Comparison of ENCODE assay signal across 8 cellular contexts in genomic region chr2:218659988-218660358, GRCh38. TPM values are rescaled to one million over a fixed set of nuclear protein-coding genes. Genes with fewer than 3 reads are reported as not detected.
DNase-seq lines count a peak whose midpoint lies in the region; ATAC-seq and TF ChIP-seq lines count a peak whose summit lies in the region.

No MANE protein-coding gene starts in this region.

- no peaks in the 10 kb centered on the region for H3K9me3 ChIP-seq in Loucy (ENCODE audit: insufficient read depth, low read depth, low read length)
- H3K9me3 ChIP-seq in duodenal mucosa (ENCODE audit: control insufficient read depth in 1 of 2, low read length in 2 of 2), result no peaks in the 10 kb centered on the region

- no peaks in the 10 kb centered on the region for H3K9me2 ChIP-seq in Loucy (replicated peaks; ENCODE audit: low read depth, low read length)

- no peaks in the 10 kb centered on the region for H3F3A ChIP-seq in Loucy (ENCODE audit: low read depth)

- H3K4me3 ChIP-seq in BJ (ENCODE audit: low read depth, low read length) (peak overlapping the region; percentile 89), Loucy (ENCODE audit: low read length, poor library complexity, severe bottlenecking) (peak overlapping the region; percentile 96), duodenal mucosa (ENCODE audit: low read depth in 1 of 2, low read length in 2 of 2) (peak overlapping the region; percentile 91 to 93)

- POLR2A ChIA-PET in BJ (lab: Charles Lee) (interaction anchor here (0.6 to 0.9 kb wide), 4 partner anchors 28 to 187 kb away, joined by 3 to 6 read pairs (median 5); no protein-coding TSS in a partner anchor), HEK293T (lab: Yijun Ruan, JAX) (interaction anchor here (0.8 to 2.8 kb wide), 10 partner anchors 9 to 387 kb away, joined by 3 to 39 read pairs (median 4); partner anchors contain the start of genes RNF25 and STK36)

- CTCF ChIA-PET in BJ (lab: Yijun Ruan, JAX), result interaction anchor here (0.9 to 3.4 kb wide), 11 partner anchors 10 to 191 kb away, joined by 3 to 33 read pairs (median 8); partner anchors contain the start of genes PLCD4, RNF25, STK36 and TTLL4
- CTCF ChIA-PET in HEK293T (lab: Yijun Ruan, JAX), result interaction anchor here (0.9 to 2.0 kb wide), 7 partner anchors 12 to 327 kb away, joined by 4 to 7 read pairs (median 4); partner anchors contain the start of genes RNF25, STK36 and TTLL4

- H2AFZ ChIP-seq in Loucy (ENCODE audit: low read length), result peak overlapping the region; percentile 98

- peaks cover 4% of the 10 kb centered on the region for H4K20me1 ChIP-seq in Loucy (ENCODE audit: insufficient read depth, low read length, poor library complexity, severe bottlenecking)

- H3K79me2 ChIP-seq in Loucy (ENCODE audit: insufficient read depth, low read length), result peaks cover 35% of the 10 kb centered on the region

- no peak overlapping the region for H3K27ac ChIP-seq in duodenal mucosa (ENCODE audit: low read depth, low read length)

- H3K27me3 ChIP-seq in BJ (ENCODE audit: control insufficient read depth, insufficient read depth, low read length) (no peaks in the 10 kb centered on the region), Loucy (ENCODE audit: insufficient read depth, low read length, poor library complexity, severe bottlenecking) (no peaks in the 10 kb centered on the region), duodenal mucosa (ENCODE audit: control insufficient read depth in 1 of 2, insufficient read depth in 2 of 2, low read length in 2 of 2) (no peaks in the 10 kb centered on the region)

- TF ChIP-seq CTCF in BJ (IDR thresholded peaks at IDR 0.05; ENCODE audit: insufficient read depth, low read depth, low read length), result no peak
- no peak for TF ChIP-seq CTCF in Loucy (conservative IDR thresholded peaks at IDR 0.05; ENCODE audit: low read length)

- H3K4me1 Mint-ChIP-seq in natural killer cell treated with Interleukin-12 subunit alpha and Interleukin-12 subunit beta and Interleukin-15 and Interleukin-18, amount 100 ng/mL, for 72 hours (ENCODE audit: low read depth in 2 of 2), result peaks cover 32 to 36% of the 10 kb centered on the region in 2 donors

- peak overlapping the region; percentile 85 for H3K4me2 ChIP-seq in Loucy (ENCODE audit: low read depth, low read length, poor library complexity, severe bottlenecking)

- H3K4me1 ChIP-seq in Loucy (ENCODE audit: insufficient read depth, low read length, poor library complexity, severe bottlenecking) (peaks cover 17% of the 10 kb centered on the region), duodenal mucosa (ENCODE audit: control insufficient read depth in 1 of 2, insufficient read depth in 2 of 2, low read length in 2 of 2) (peaks cover 7 to 8% of the 10 kb centered on the region in 2 donors)

- no peaks in the 10 kb centered on the region for H3K9me3 Mint-ChIP-seq in natural killer cell treated with Interleukin-12 subunit alpha and Interleukin-12 subunit beta and Interleukin-15 and Interleukin-18, amount 100 ng/mL, for 72 hours

- no peaks in the 10 kb centered on the region for H3K27me3 Mint-ChIP-seq in natural killer cell treated with Interleukin-12 subunit alpha and Interleukin-12 subunit beta and Interleukin-15 and Interleukin-18, amount 100 ng/mL, for 72 hours

- H3K36me3 ChIP-seq in BJ (ENCODE audit: control insufficient read depth, insufficient read depth, low read length), result peaks cover 28% of the 10 kb centered on the region
- H3K36me3 ChIP-seq in Loucy (ENCODE audit: insufficient read depth, low read length), result peaks cover 35% of the 10 kb centered on the region; the same call in 1 of the 2 replicates
- H3K36me3 ChIP-seq in duodenal mucosa (ENCODE audit: control insufficient read depth in 1 of 2, insufficient read depth in 2 of 2, low read length in 2 of 2), result peaks cover 24 to 45% of the 10 kb centered on the region in 2 donors

- peak overlapping the region; percentile 93 for H3K4me3 Mint-ChIP-seq in natural killer cell treated with Interleukin-12 subunit alpha and Interleukin-12 subunit beta and Interleukin-15 and Interleukin-18, amount 100 ng/mL, for 72 hours

- H3K9ac ChIP-seq in Loucy (ENCODE audit: low read depth, low read length, poor library complexity, severe bottlenecking) (peak overlapping the region; percentile 81), duodenal mucosa (ENCODE audit: low read depth in 1 of 2, low read length in 2 of 2) (peak overlapping the region; percentile 62 to 89)

- H3K36me3 Mint-ChIP-seq in natural killer cell treated with Interleukin-12 subunit alpha and Interleukin-12 subunit beta and Interleukin-15 and Interleukin-18, amount 100 ng/mL, for 72 hours, result peaks cover 16% of the 10 kb centered on the region

- peak overlapping the region; percentile 58 to 84 for H3K27ac Mint-ChIP-seq in natural killer cell treated with Interleukin-12 subunit alpha and Interleukin-12 subunit beta and Interleukin-15 and Interleukin-18, amount 100 ng/mL, for 72 hours

- no peak for ATAC-seq in natural killer cell treated with Interleukin-12 subunit alpha and Interleukin-12 subunit beta and Interleukin-15 and Interleukin-18, amount 100 ng/mL, for 72 hours
- ATAC-seq in GM18867 (IDR thresholded peaks at IDR 0.05; ENCODE audit: unreplicated experiment), result no peak

- DNase-seq in BJ (ENCODE audit: low read depth) (no peak), NCI-H774 (lab: John Stamatoyannopoulos, UW) (no peak), DMS79 (lab: John Stamatoyannopoulos, UW) (no peak), HEK293T (ENCODE audit: extremely low spot score) (no peak)
- DNase-seq in natural killer cell treated with Interleukin-12 subunit alpha and Interleukin-12 subunit beta and Interleukin-15 and Interleukin-18, amount 100 ng/mL, for 72 hours (ENCODE audit: low spot score), result no peak

TF ChIP-seq in HEK293T, 16 proteins besides CTCF, POLR2A, EP300 and RAD21:
- TF ChIP-seq TARDBP (IDR thresholded peaks at IDR 0.05) (no peak), L3MBTL2 (conservative IDR thresholded peaks at IDR 0.05) (no peak), NFRKB (IDR thresholded peaks at IDR 0.05) (no peak)

RNA-seq across cellular contexts. Expression of gene BCS1L, which starts 0.5 kb away (rescaled TPM):
- polyA plus RNA-seq in BJ (2011; rRNA removed), result 34.1 and 49.0 TPM in 2 replicates
- polyA minus RNA-seq in BJ (2011; rRNA and poly(A)+ RNA removed), result 21.9 and 23.1 TPM in 2 replicates
- total RNA-seq in natural killer cell treated with Interleukin-12 subunit alpha and Interleukin-12 subunit beta and Interleukin-15 and Interleukin-18, amount 100 ng/mL, for 72 hours, result 10 to 100 TPM; 54.0 to 91.3 TPM

RNA-seq across cellular contexts. Expression of gene ZNF142, which starts 0.6 kb away (rescaled TPM):
- polyA plus RNA-seq in BJ (2011; rRNA removed), result 2.9 and 7.1 TPM in 2 replicates
- polyA minus RNA-seq in BJ (2011; rRNA and poly(A)+ RNA removed), result 15.8 and 16.5 TPM in 2 replicates
- total RNA-seq in natural killer cell treated with Interleukin-12 subunit alpha and Interleukin-12 subunit beta and Interleukin-15 and Interleukin-18, amount 100 ng/mL, for 72 hours, result 10 to 100 TPM; 51.1 to 86.6 TPM

RNA-seq across cellular contexts. Expression of gene RNF25, which starts 11.8 kb away (rescaled TPM):
- polyA plus RNA-seq in BJ (2011; rRNA removed), result 78.2 and 91.6 TPM in 2 replicates
- 54.8 and 150 TPM in 2 replicates for polyA minus RNA-seq in BJ (2011; rRNA and poly(A)+ RNA removed)
- total RNA-seq in natural killer cell treated with Interleukin-12 subunit alpha and Interleukin-12 subunit beta and Interleukin-15 and Interleukin-18, amount 100 ng/mL, for 72 hours, result 10 to 100 TPM; 22.3 to 30.3 TPM

RNA-seq across cellular contexts. Expression of gene STK36, which starts 11.9 kb away (rescaled TPM):
- polyA plus RNA-seq in BJ (2011; rRNA removed), result 38.1 and 58.7 TPM in 2 replicates
- 25.8 and 30.8 TPM in 2 replicates for polyA minus RNA-seq in BJ (2011; rRNA and poly(A)+ RNA removed)
- total RNA-seq in natural killer cell treated with Interleukin-12 subunit alpha and Interleukin-12 subunit beta and Interleukin-15 and Interleukin-18, amount 100 ng/mL, for 72 hours, result 10 to 100 TPM; 13.5 to 37.4 TPM

RNA-seq across cellular contexts. Expression of gene TTLL4, which starts 50.7 kb away (rescaled TPM):
- 12.9 and 14.1 TPM in 2 replicates for polyA plus RNA-seq in BJ (2011; rRNA removed)
- polyA minus RNA-seq in BJ (2011; rRNA and poly(A)+ RNA removed), result 20.2 and 29.2 TPM in 2 replicates
- total RNA-seq in natural killer cell treated with Interleukin-12 subunit alpha and Interleukin-12 subunit beta and Interleukin-15 and Interleukin-18, amount 100 ng/mL, for 72 hours, result 10 to 100 TPM; 36.2 to 66.3 TPM
